ENCODE assay signal across 2 cellular contexts in genomic region chr1:35519432-35519831, GRCh38.
TF ChIP-seq lines count a peak whose summit lies in the region.

No MANE protein-coding gene starts in this region.

TF ChIP-seq in GM23338, 12 proteins besides CTCF, POLR2A, EP300 and RAD21:
- TF ChIP-seq EZH2phosphoT487 (IDR thresholded peaks at IDR 0.05; ENCODE audit: unreplicated experiment) = no peak
TF ChIP-seq in GM23338: peak in this region for 0.

TF ChIP-seq in K562, 482 proteins besides CTCF, POLR2A, EP300 and RAD21:
- no peak for TF ChIP-seq FOS (IDR thresholded peaks at IDR 0.05; ENCODE audit: extremely low read depth, insufficient read length)
- TF ChIP-seq SRSF1 (IDR thresholded peaks at IDR 0.05; ENCODE audit: low read depth, low read length) = no peak
- TF ChIP-seq CHD2 (IDR thresholded peaks at IDR 0.05; ENCODE audit: low read depth, low read length) = no peak
- TF ChIP-seq, protein P1, sequence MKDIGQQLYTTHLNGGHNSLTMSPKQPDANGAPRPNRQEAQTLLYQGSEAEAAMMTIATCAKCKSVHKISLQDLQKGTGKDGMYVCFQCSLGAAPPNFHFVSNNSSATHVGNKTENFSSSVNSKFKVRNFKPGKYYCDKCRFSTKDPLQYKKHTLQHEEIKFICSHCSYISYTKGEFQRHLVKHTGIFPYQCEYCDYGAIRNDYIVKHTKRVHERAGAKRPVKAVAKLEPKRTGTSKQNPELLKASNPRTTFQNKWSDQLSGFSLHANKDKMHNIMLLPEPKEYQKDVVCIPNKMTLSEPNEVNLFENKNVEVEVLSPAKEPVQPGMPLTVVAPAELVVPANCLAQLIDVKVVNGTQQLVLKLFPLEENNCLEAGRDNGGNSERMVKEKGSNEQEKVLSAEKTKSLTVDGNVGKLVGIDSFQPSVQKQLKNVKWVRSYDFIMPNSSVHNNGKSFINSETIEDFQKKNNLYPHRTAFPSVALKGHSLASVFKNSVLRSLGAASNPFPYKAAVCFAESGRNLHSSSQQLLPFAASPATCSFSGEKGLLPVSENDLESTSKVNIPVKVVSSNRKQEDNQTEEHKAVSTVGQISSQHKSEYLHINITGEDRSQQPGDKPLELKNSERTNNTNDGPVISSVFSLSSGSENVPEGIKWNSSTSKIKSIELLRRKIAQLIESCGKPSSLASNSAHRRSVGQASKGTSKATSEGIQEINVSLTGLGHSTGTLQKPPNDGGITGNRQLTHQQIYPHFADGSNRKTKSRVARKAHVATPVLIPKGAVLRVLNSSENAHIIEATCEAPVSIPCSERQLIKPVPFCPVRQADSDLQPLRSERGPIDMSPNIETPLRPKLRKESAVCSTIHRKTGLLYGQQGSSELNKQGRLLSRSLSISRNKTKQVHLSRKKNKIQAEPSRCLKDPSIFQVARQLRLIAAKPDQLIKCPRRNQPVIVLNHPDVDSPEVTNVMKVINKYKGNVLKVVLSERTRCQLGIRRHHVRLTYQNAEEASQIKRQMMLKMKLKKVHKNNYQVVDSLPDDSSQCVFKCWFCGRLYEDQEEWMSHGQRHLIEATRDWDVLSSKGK (CRISPR knock-in tag; IDR thresholded peaks at IDR 0.05) = no peak
- TF ChIP-seq, protein P2, sequence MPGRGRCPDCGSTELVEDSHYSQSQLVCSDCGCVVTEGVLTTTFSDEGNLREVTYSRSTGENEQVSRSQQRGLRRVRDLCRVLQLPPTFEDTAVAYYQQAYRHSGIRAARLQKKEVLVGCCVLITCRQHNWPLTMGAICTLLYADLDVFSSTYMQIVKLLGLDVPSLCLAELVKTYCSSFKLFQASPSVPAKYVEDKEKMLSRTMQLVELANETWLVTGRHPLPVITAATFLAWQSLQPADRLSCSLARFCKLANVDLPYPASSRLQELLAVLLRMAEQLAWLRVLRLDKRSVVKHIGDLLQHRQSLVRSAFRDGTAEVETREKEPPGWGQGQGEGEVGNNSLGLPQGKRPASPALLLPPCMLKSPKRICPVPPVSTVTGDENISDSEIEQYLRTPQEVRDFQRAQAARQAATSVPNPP (IDR thresholded peaks at IDR 0.05; ENCODE audit: borderline replicate concordance, insufficient read depth, insufficient read length) = no peak
- TF ChIP-seq TSC22D4 (tag; IDR thresholded peaks at IDR 0.05) = no peak
- TF ChIP-seq PHF21A (IDR thresholded peaks at IDR 0.05; ENCODE audit: borderline replicate concordance, low read depth) = no peak
- no peak for TF ChIP-seq PHB (CRISPR knock-in tag; IDR thresholded peaks at IDR 0.05)
- no peak for TF ChIP-seq NUFIP1 (IDR thresholded peaks at IDR 0.05; ENCODE audit: partially characterized antibody)
- no peak for TF ChIP-seq HES1 (IDR thresholded peaks at IDR 0.05; ENCODE audit: low read depth)
- TF ChIP-seq TRIM28 (IDR thresholded peaks at IDR 0.05) = no peak
- TF ChIP-seq, protein P3, sequence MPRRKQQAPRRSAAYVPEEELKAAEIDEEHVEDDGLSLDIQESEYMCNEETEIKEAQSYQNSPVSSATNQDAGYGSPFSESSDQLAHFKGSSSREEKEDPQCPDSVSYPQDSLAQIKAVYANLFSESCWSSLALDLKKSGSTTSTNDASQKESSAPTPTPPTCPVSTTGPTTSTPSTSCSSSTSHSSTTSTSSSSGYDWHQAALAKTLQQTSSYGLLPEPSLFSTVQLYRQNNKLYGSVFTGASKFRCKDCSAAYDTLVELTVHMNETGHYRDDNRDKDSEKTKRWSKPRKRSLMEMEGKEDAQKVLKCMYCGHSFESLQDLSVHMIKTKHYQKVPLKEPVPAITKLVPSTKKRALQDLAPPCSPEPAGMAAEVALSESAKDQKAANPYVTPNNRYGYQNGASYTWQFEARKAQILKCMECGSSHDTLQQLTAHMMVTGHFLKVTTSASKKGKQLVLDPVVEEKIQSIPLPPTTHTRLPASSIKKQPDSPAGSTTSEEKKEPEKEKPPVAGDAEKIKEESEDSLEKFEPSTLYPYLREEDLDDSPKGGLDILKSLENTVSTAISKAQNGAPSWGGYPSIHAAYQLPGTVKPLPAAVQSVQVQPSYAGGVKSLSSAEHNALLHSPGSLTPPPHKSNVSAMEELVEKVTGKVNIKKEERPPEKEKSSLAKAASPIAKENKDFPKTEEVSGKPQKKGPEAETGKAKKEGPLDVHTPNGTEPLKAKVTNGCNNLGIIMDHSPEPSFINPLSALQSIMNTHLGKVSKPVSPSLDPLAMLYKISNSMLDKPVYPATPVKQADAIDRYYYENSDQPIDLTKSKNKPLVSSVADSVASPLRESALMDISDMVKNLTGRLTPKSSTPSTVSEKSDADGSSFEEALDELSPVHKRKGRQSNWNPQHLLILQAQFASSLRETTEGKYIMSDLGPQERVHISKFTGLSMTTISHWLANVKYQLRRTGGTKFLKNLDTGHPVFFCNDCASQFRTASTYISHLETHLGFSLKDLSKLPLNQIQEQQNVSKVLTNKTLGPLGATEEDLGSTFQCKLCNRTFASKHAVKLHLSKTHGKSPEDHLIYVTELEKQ (CRISPR knock-in tag; IDR thresholded peaks at IDR 0.05) = no peak
- TF ChIP-seq, protein P4, sequence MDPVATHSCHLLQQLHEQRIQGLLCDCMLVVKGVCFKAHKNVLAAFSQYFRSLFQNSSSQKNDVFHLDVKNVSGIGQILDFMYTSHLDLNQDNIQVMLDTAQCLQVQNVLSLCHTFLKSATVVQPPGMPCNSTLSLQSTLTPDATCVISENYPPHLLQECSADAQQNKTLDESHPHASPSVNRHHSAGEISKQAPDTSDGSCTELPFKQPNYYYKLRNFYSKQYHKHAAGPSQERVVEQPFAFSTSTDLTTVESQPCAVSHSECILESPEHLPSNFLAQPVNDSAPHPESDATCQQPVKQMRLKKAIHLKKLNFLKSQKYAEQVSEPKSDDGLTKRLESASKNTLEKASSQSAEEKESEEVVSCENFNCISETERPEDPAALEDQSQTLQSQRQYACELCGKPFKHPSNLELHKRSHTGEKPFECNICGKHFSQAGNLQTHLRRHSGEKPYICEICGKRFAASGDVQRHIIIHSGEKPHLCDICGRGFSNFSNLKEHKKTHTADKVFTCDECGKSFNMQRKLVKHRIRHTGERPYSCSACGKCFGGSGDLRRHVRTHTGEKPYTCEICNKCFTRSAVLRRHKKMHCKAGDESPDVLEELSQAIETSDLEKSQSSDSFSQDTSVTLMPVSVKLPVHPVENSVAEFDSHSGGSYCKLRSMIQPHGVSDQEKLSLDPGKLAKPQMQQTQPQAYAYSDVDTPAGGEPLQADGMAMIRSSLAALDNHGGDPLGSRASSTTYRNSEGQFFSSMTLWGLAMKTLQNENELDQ (CRISPR knock-in tag; IDR thresholded peaks at IDR 0.05; ENCODE audit: borderline replicate concordance) = no peak
TF ChIP-seq in K562: peak in this region for 0.
